ENCODE assay signal across 1 cellular context in genomic region chr5:142015781-142016533, GRCh38.
TF ChIP-seq lines count a peak whose summit lies in the region.

No MANE protein-coding gene starts in this region.

TF ChIP-seq in HepG2, 621 proteins besides CTCF, POLR2A, EP300 and RAD21:
- TF ChIP-seq ATF7 (IDR thresholded peaks at IDR 0.05) (0 out of 2 replicates have a peak, but pooled peaks have one; percentile 11), ATF7 (CRISPR knock-in tag; IDR thresholded peaks at IDR 0.05) (no peak), MXD3 (CRISPR knock-in tag; IDR thresholded peaks at IDR 0.05) (no peak)
TF ChIP-seq in HepG2: peak in this region for 1.
